In the genomic region with DNA sequence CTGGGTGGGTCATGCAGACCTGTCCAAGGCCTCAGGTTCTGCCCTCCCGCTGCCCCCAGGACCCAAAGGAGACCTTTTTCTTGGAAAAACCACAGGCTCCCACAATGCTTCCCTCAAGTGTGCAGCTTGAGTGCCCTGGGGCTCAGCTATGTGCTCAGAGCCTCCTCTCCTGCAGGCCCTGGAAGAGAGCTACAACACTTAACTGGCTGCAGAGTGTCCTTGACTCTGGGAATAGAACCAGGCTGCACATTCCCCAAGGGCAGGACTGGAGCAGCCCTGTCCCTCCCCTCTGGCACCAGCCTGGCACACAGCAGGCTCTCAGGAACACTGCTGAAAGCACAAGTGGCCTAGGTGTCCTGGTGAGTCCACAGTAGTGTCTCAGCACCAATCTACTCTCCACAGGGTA, we compare ENCODE assay signal across 10 cellular contexts. TPM values are rescaled to one million over a fixed set of nuclear protein-coding genes. Genes with fewer than 3 reads are reported as not detected.
DNase-seq lines count a peak whose midpoint lies in the region; ATAC-seq and TF ChIP-seq lines count a peak whose summit lies in the region.
"Had no signal": no experiment of that assay in that cellular context is flagged by ENCODE, and none has a peak within 500 bp of the region (broad histone marks: within the 10 kb centered on the region; RNA-seq: fewer than 3 reads in every experiment).

No MANE protein-coding gene starts in this region.

- H3K4me1 ChIP-seq in adrenal gland (replicated peaks in 1 of 2) (peaks cover 48 to 58% of the 10 kb centered on the region in 2 donors), liver (ENCODE audit: control insufficient read depth in 4 of 4, insufficient read depth in 4 of 4, low read length in 3 of 4) (peaks cover 17 to 45% (median 35%) of the 10 kb centered on the region in 4 donors), thyroid gland (peaks cover 83 to 91% of the 10 kb centered on the region in 2 donors)

- TF ChIP-seq RAD21 in liver (IDR thresholded peaks at IDR 0.05) = peak in 1 of 2 donors; percentile 20

- no peaks in the 10 kb centered on the region for H3K9me3 ChIP-seq in adrenal gland (replicated peaks in 1 of 3)
- H3K9me3 ChIP-seq in liver (ENCODE audit: control insufficient read depth in 4 of 4, low read length in 3 of 4) = no peaks in the 10 kb centered on the region
- H3K9me3 ChIP-seq in thyroid gland = no peaks in the 10 kb centered on the region

- no peaks in the 10 kb centered on the region for H3K9me3 Mint-ChIP-seq in T-helper 1 cell treated with Interleukin-12 subunit alpha and Interleukin-12 subunit beta and Interleukin-4 antibody, amounts not matched to agents 30 μg/mL and 1 μg/mL, for 36 hours

- H3K36me3 ChIP-seq in adrenal gland (replicated peaks in 1 of 2) (peaks cover 0 to 3% of the 10 kb centered on the region in 2 donors), liver (ENCODE audit: control insufficient read depth in 4 of 4, insufficient read depth in 3 of 4, low read depth in 1 of 4, low read length in 3 of 4) (no peaks in the 10 kb centered on the region), thyroid gland (peaks cover 2 to 4% of the 10 kb centered on the region in 2 donors)

- peak overlapping the region; percentile 85 for H3K27ac Mint-ChIP-seq in T-helper 1 cell treated with Interleukin-12 subunit alpha and Interleukin-12 subunit beta and Interleukin-4 antibody, amounts not matched to agents 30 μg/mL and 1 μg/mL, for 36 hours

- H3K9ac ChIP-seq in liver (ENCODE audit: low read depth in 1 of 2, low read length in 2 of 2) = peak overlapping the region in 1 of 2 donors; percentile 8

- H3K4me1 Mint-ChIP-seq in T-helper 1 cell treated with Interleukin-12 subunit alpha and Interleukin-12 subunit beta and Interleukin-4 antibody, amounts not matched to agents 30 μg/mL and 1 μg/mL, for 36 hours (ENCODE audit: low read depth) = peaks cover 36% of the 10 kb centered on the region

- H3K36me3 Mint-ChIP-seq in T-helper 1 cell treated with Interleukin-12 subunit alpha and Interleukin-12 subunit beta and Interleukin-4 antibody, amounts not matched to agents 30 μg/mL and 1 μg/mL, for 36 hours (ENCODE audit: low read depth) = no peaks in the 10 kb centered on the region

- no peak overlapping the region for H3K4me3 ChIP-seq in adrenal gland
- H3K4me3 ChIP-seq in liver (ENCODE audit: low read depth in 1 of 3, low read length in 3 of 3) = no peak overlapping the region
- no peak overlapping the region for H3K4me3 ChIP-seq in thyroid gland (replicated peaks in 1 of 3)

- ATAC-seq in HG02798 (IDR thresholded peaks at IDR 0.05; ENCODE audit: poor library complexity, unreplicated experiment) = no peak

- 53 to 67% (median 58%) methylated on average over 1 of the region's 1 CpG for WGBS in adrenal gland, 4 donors
- WGBS in liver = 98% methylated on average over 1 of the region's 1 CpG
- 14 to 17% methylated on average over 1 of the region's 1 CpG for WGBS in thyroid gland, 2 donors

- intact Hi-C loops in adrenal gland (cut with DNase I) (no loop called here), thyroid gland (cut with DNase I) (no loop called here)

- peak overlapping the region; percentile 89 to 100 (median 99) for H3K27ac ChIP-seq in adrenal gland
- peak overlapping the region; percentile 97 to 100 for H3K27ac ChIP-seq in liver (ENCODE audit: low read depth in 1 of 2, low read length in 2 of 2)
- H3K27ac ChIP-seq in thyroid gland = peak overlapping the region; percentile 99

- H3K27me3 ChIP-seq in adrenal gland = no peaks in the 10 kb centered on the region
- H3K27me3 ChIP-seq in liver (ENCODE audit: control insufficient read depth in 4 of 4, insufficient read depth in 4 of 4, low read length in 3 of 4) = no peaks in the 10 kb centered on the region
- no peaks in the 10 kb centered on the region for H3K27me3 ChIP-seq in thyroid gland

- H3K27me3 Mint-ChIP-seq in T-helper 1 cell treated with Interleukin-12 subunit alpha and Interleukin-12 subunit beta and Interleukin-4 antibody, amounts not matched to agents 30 μg/mL and 1 μg/mL, for 36 hours (ENCODE audit: low read depth) = no peaks in the 10 kb centered on the region

- H3K4me3 Mint-ChIP-seq in T-helper 1 cell treated with Interleukin-12 subunit alpha and Interleukin-12 subunit beta and Interleukin-4 antibody, amounts not matched to agents 30 μg/mL and 1 μg/mL, for 36 hours = no peak overlapping the region

- DNase-seq in T-helper 1 cell = no peak
- peak; percentile 69 to 90 (median 82) for DNase-seq in adrenal gland
- peak; percentile 97 to 98 for DNase-seq in thyroid gland
- no peak for DNase-seq in NCI-H2171 treated with DMSO at 0.1 percent for 48 hours (lab: John Stamatoyannopoulos, UW)
- no peak for DNase-seq in occipital lobe (lab: John Stamatoyannopoulos, UW)
- DNase-seq: activated CD4-positive, CD25-positive, alpha-beta regulatory T cell; posterior cingulate gyrus had no signal

- TF ChIP-seq CTCF in adrenal gland (IDR thresholded peaks at IDR 0.05) (peak in 2 of 6 experiments; percentile 26 to 33), liver (IDR thresholded peaks at IDR 0.05; ENCODE audit: low read depth, low read length, missing input control) (no peak), thyroid gland (IDR thresholded peaks at IDR 0.05) (peak in 2 of 6 experiments; percentile 21 to 34)

- TF ChIP-seq POLR2A in adrenal gland (IDR thresholded peaks at IDR 0.05) = peak in 1 of 2 donors; percentile 80
- TF ChIP-seq POLR2A in thyroid gland (IDR thresholded peaks at IDR 0.05) = peak in 1 of 2 donors; percentile 81

TF ChIP-seq in liver, 16 proteins besides CTCF, POLR2A, EP300 and RAD21:
- TF ChIP-seq HNF4A (conservative IDR thresholded peaks at IDR 0.05) = peak in 1 of 2 donors; percentile 48
- no peak for TF ChIP-seq FOXA2 (IDR thresholded peaks at IDR 0.05)
- no peak for TF ChIP-seq TAF1 (conservative IDR thresholded peaks at IDR 0.05)
- TF ChIP-seq RXRA (IDR thresholded peaks at IDR 0.05) = peak in 1 of 2 donors; percentile 54
- TF ChIP-seq NR2F2 (IDR thresholded peaks at IDR 0.05) = no peak

RNA-seq across cellular contexts. Expression of gene SREBF1, which starts 4.8 kb away (rescaled TPM):
- total RNA-seq in adrenal gland = 100 to 1,000 TPM; 403 to 850 (median 667) TPM
- 100 to 1,000 TPM; 298 to 818 (median 483) TPM for polyA plus RNA-seq in adrenal gland
- total RNA-seq in liver = 100 to 1,000 TPM in 1 of 2 donors, 10 to 100 TPM in 1; 66.8 to 133 TPM
- polyA plus RNA-seq in liver = 100 to 1,000 TPM in 1 of 2 donors, 10 to 100 TPM in 1; 74.0 to 127 TPM
- total RNA-seq in thyroid gland = 10 to 100 TPM; 44.6 to 89.4 (median 63.0) TPM
- 12.6 TPM for total RNA-seq in occipital lobe

Comparison
In these comparisons a context has a peak if more than half of its experiments do, and no peak if none do; other contexts are left out.
1. DNase-seq: peak in adrenal gland (7 of 7) and thyroid gland (2 of 2); none in T-helper 1 cell (0 of 5), NCI-H2171 treated with DMSO at 0.1 percent for 48 hours (single experiment) and occipital lobe (single experiment).
2. Peak in every context shown above with its lines, with median percentiles within 50 percentile points of each other: H3K27ac ChIP-seq.